ENCODE assay signal across 18 cellular contexts in the genomic region with DNA sequence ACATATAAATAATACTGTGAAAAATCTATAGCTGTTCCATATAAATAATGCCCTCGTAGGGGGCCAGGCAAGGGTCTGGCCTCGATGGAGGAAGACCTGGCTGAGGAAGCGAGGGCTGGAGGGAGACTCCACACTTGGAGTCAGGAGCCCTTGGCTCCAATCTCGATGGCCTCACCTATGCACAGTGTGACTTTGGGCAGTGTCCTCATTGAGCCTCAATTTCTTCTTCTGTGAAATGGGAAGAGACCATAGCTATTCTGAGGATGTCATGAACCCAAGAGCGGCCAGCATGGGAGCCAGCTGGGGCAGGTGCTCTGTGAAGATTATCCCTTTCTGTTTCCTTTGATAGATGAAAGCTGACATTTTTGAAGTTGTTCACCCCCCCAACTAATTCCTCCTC. TPM values are rescaled to one million over a fixed set of nuclear protein-coding genes. Genes with fewer than 3 reads are reported as not detected.
DNase-seq lines count a peak whose midpoint lies in the region; ATAC-seq, FAIRE-seq and TF ChIP-seq lines count a peak whose summit lies in the region.
"Had no signal": no experiment of that assay in that cellular context is flagged by ENCODE, and none has a peak within 500 bp of the region (broad histone marks: within the 10 kb centered on the region; RNA-seq: fewer than 3 reads in every experiment).

No MANE protein-coding gene starts in this region.

- no peak for DNase-seq in K562 (ENCODE audit: extremely low read depth in 1 of 4, low spot score in 3 of 4)
- peak; percentile 46 for DNase-seq in sigmoid colon
- DNase-seq in upper lobe of right lung, result peak; percentile 5
- DNase-seq in NCI-H2227 treated with DMSO at 0.1 percent for 48 hours (lab: John Stamatoyannopoulos, UW), result no peak
- DNase-seq: C1 segment of cervical spinal cord; Caco-2; CD4-positive, CD25-positive, alpha-beta regulatory T cell; CD8-positive, alpha-beta T cell; DMS153; DND-41; H9 had no signal

- H3K4me3 ChIP-seq in K562 (no peak overlapping the region), sigmoid colon (no peak overlapping the region), upper lobe of right lung (no peak overlapping the region)
- H3K4me3 ChIP-seq: GM12878, GM23338 had no signal

- H3K36me3 ChIP-seq in KOPT-K1 (ENCODE audit: insufficient read depth, low read length), result no peaks in the 10 kb centered on the region; the same call in 1 of the 2 replicates
- H3K36me3 ChIP-seq in K562 (ENCODE audit: control insufficient read depth, insufficient read depth, low read length), result no peaks in the 10 kb centered on the region
- peaks cover 0 to 26% (median 5%) of the 10 kb centered on the region in 4 donors for H3K36me3 ChIP-seq in sigmoid colon
- no peaks in the 10 kb centered on the region for H3K36me3 ChIP-seq in upper lobe of right lung

- no peak overlapping the region for H3K4me2 ChIP-seq in K562 (ENCODE audit: insufficient read depth, low read length)
- H3K4me2 ChIP-seq: GM23338 had no signal

- ATAC-seq in K562, result no peak
- ATAC-seq in upper lobe of right lung, result no peak
- no peak for ATAC-seq in GM21717 (IDR thresholded peaks at IDR 0.05; ENCODE audit: unreplicated experiment)
- ATAC-seq: CD8-positive, alpha-beta T cell; GM12878; HCT116 had no signal

- WGBS in K562 (ENCODE audit: insufficient coverage, low coverage, missing lambda C conversion rate), result 9% methylated on average over 5 of the region's 5 CpGs
- 94 to 95% methylated on average over 5 of the region's 5 CpGs for WGBS in sigmoid colon, 2 donors

- no peaks in the 10 kb centered on the region for H3K79me2 ChIP-seq in K562 (ENCODE audit: control insufficient read depth, insufficient read depth, low read length)

- intact Hi-C loops in K562 (cut with micrococcal nuclease) (no loop called here), sigmoid colon (cut with DNase I) (no loop called here), upper lobe of right lung (cut with DNase I) (no loop called here)

- peaks cover 2% of the 10 kb centered on the region for H3K9me1 ChIP-seq in K562 (ENCODE audit: control insufficient read depth, insufficient read depth, low read length)

- peaks cover 23 to 42% of the 10 kb centered on the region in 2 experiments; a peak in 4 of 5 replicates for H3K27me3 ChIP-seq in K562 (ENCODE audit: control insufficient read depth in 2 of 2, insufficient read depth in 2 of 2, low read length in 2 of 2)
- H3K27me3 ChIP-seq in sigmoid colon, result no peaks in the 10 kb centered on the region
- H3K27me3 ChIP-seq in upper lobe of right lung, result no peaks in the 10 kb centered on the region

- in situ Hi-C loops in K562 (cut with MboI), result no loop called here

- TF ChIP-seq RAD21 in K562 (CRISPR knock-in tag; conservative IDR thresholded peaks at IDR 0.05 in 1 of 2, IDR thresholded peaks at IDR 0.05 in 1 of 2), result no peak

- TF ChIP-seq CTCF in K562 (IDR thresholded peaks at IDR 0.05 in 2 of 3, conservative IDR thresholded peaks at IDR 0.05 in 1 of 3; ENCODE audit: insufficient read depth in 2 of 3, low read depth in 1 of 3, low read length in 3 of 3) (no peak), sigmoid colon (IDR thresholded peaks at IDR 0.05) (no peak), upper lobe of right lung (IDR thresholded peaks at IDR 0.05) (no peak)

- CTCF ChIA-PET in K562 (lab: Yijun Ruan, JAX; ENCODE audit: low intra/inter-chr PET ratio), result no interaction called here

- FAIRE-seq in K562 (lab: Jason Lieb, UNC), result no peak
- FAIRE-seq: G401.6, GM12878, GM19239 had no signal

- no peak for TF ChIP-seq EP300 in K562 (IDR thresholded peaks at IDR 0.05; ENCODE audit: low read length)
- no peak for TF ChIP-seq EP300 in sigmoid colon (IDR thresholded peaks at IDR 0.05)

- BruUV-seq in K562 (replicated peaks; lab: Mats Ljungman, UMichigan), result no TSS peak

- no peak overlapping the region for H3K9ac ChIP-seq in K562 (ENCODE audit: insufficient read depth in 1 of 2, low read depth in 2 of 2, low read length in 2 of 2)

- H3K9me3 ChIP-seq in KOPT-K1 (ENCODE audit: insufficient read depth, low read length, poor library complexity, severe bottlenecking) (no peaks in the 10 kb centered on the region), K562 (replicated peaks; ENCODE audit: control insufficient read depth, insufficient read depth, low read depth, low read length) (no peaks in the 10 kb centered on the region), sigmoid colon (no peaks in the 10 kb centered on the region), upper lobe of right lung (no peaks in the 10 kb centered on the region)
- H3K9me3 ChIP-seq: Caco-2 had no signal

- H3K4me1 ChIP-seq in K562 (replicated peaks in 1 of 2; ENCODE audit: control insufficient read depth in 2 of 2, insufficient read depth in 2 of 2, low read length in 2 of 2) (no peaks in the 10 kb centered on the region; a peak in 1 of 5 replicates), sigmoid colon (peaks cover 0 to 56% (median 44%) of the 10 kb centered on the region in 4 donors), upper lobe of right lung (no peaks in the 10 kb centered on the region)
- H3K4me1 ChIP-seq: Caco-2 had no signal

- peak overlapping the region; percentile 94 for H3K27ac ChIP-seq in KOPT-K1 (ENCODE audit: low read depth, low read length, poor library complexity, severe bottlenecking)
- no peak overlapping the region for H3K27ac ChIP-seq in K562 (ENCODE audit: extremely low read depth, low read depth, low read length)
- peak overlapping the region in 2 of 4 donors; percentile 87 to 95 for H3K27ac ChIP-seq in sigmoid colon
- no peak overlapping the region for H3K27ac ChIP-seq in upper lobe of right lung

- no peak overlapping the region for H2AFZ ChIP-seq in K562 (ENCODE audit: low read depth, low read length)
- H2AFZ ChIP-seq: GM23338 had no signal

- peaks cover 9% of the 10 kb centered on the region; the same call in 1 of the 2 replicates for H4K20me1 ChIP-seq in K562 (replicated peaks; ENCODE audit: control insufficient read depth, insufficient read depth, low read length)

- no peak for TF ChIP-seq POLR2A in K562 (conservative IDR thresholded peaks at IDR 0.05)
- TF ChIP-seq POLR2A in sigmoid colon (IDR thresholded peaks at IDR 0.05), result no peak

- POLR2A ChIA-PET in K562 (lab: Yijun Ruan, JAX), result interaction anchor here (0.7 kb wide), 1 partner anchor 9 kb away, joined by 3 read pairs; no protein-coding TSS in a partner anchor

TF ChIP-seq in K562, 482 proteins besides CTCF, POLR2A, EP300 and RAD21:
- TF ChIP-seq NELFE (IDR thresholded peaks at IDR 0.05; ENCODE audit: insufficient read depth, insufficient read length), result no peak
- no peak for TF ChIP-seq SP2 (IDR thresholded peaks at IDR 0.05; ENCODE audit: extremely low read depth, low read depth, low read length, poor library complexity, severe bottlenecking)
- TF ChIP-seq ESRRA (IDR thresholded peaks at IDR 0.05; ENCODE audit: borderline replicate concordance, low read depth), result peak; percentile 93
- TF ChIP-seq, protein P1, sequence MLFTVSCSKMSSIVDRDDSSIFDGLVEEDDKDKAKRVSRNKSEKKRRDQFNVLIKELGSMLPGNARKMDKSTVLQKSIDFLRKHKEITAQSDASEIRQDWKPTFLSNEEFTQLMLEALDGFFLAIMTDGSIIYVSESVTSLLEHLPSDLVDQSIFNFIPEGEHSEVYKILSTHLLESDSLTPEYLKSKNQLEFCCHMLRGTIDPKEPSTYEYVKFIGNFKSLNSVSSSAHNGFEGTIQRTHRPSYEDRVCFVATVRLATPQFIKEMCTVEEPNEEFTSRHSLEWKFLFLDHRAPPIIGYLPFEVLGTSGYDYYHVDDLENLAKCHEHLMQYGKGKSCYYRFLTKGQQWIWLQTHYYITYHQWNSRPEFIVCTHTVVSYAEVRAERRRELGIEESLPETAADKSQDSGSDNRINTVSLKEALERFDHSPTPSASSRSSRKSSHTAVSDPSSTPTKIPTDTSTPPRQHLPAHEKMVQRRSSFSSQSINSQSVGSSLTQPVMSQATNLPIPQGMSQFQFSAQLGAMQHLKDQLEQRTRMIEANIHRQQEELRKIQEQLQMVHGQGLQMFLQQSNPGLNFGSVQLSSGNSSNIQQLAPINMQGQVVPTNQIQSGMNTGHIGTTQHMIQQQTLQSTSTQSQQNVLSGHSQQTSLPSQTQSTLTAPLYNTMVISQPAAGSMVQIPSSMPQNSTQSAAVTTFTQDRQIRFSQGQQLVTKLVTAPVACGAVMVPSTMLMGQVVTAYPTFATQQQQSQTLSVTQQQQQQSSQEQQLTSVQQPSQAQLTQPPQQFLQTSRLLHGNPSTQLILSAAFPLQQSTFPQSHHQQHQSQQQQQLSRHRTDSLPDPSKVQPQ (CRISPR knock-in tag; IDR thresholded peaks at IDR 0.05; ENCODE audit: borderline replicate concordance), result no peak
- no peak for TF ChIP-seq HDAC8 (tag; IDR thresholded peaks at IDR 0.05)
- TF ChIP-seq RBM25 (IDR thresholded peaks at IDR 0.05; ENCODE audit: low read depth, low read length, severe bottlenecking), result peak; percentile 37
TF ChIP-seq in K562: peak in this region for 2.

RNA-seq across cellular contexts. Expression of a gene that starts 24.8 kb away (rescaled TPM):
- not detected in 2 replicates for total RNA-seq in K562 (2011; cell fraction: chromatin; rRNA removed; ENCODE audit: low replicate concordance)
- total RNA-seq in K562 (2011; cell fraction: nucleolus; rRNA removed), result not detected in 2 replicates
- total RNA-seq in K562 (2011; cell fraction: nucleoplasm; rRNA removed), result not detected in 2 replicates
- total RNA-seq in K562 (2014; rRNA removed) (not detected in 2 replicates), K562 (2014; rRNA removed; fragmentation: Illumina TruSeq; extraction: Trizol) (not detected in 2 replicates), K562 (2015; rRNA removed; fragmentation: Illumina TruSeq; extraction: Trizol) (not detected in 2 replicates), K562 (2021) (not detected in 2 replicates), sigmoid colon (100 to 1,000 TPM in 1 of 4 donors, 10 to 100 TPM in 3; 50.5 to 112 (median 78.8) TPM), upper lobe of right lung (19.4 TPM)
- polyA plus RNA-seq in K562 (2011; rRNA removed) (not detected in 2 replicates), K562 (2014; fragmentation: Illumina TruSeq; extraction: Trizol) (not detected in 2 replicates), K562 (2014; fragmentation: Nextera tagmentation; extraction: Ambion mirVana) (not detected), K562 (2014; rRNA removed) (not detected in 2 replicates), sigmoid colon (10 to 100 TPM in 1 of 3 donors, 1 to 10 TPM in 1, under 1 TPM in 1; 0.69 to 14.7 (median 9.6) TPM)
- polyA plus RNA-seq in K562 (2011; cell fraction: cytosol; rRNA removed), result 0.01 TPM in 1 of 2 replicates, not detected in the other
- not detected in 2 replicates for polyA plus RNA-seq in K562 (2011; cell fraction: nucleus; rRNA removed)
- polyA plus RNA-seq in K562 (2012), result 0.03 TPM in 1 of 2 replicates, not detected in the other
- polyA minus RNA-seq in K562 (2011; rRNA and poly(A)+ RNA removed), result not detected in 2 replicates
- polyA minus RNA-seq in K562 (2011; cell fraction: cytosol; rRNA and poly(A)+ RNA removed), result not detected in 2 replicates
- not detected in 2 replicates for polyA minus RNA-seq in K562 (2011; cell fraction: nucleus; rRNA and poly(A)+ RNA removed)
- total RNA-seq: Caco-2; CD4-positive, CD25-positive, alpha-beta regulatory T cell; CD8-positive, alpha-beta T cell had no signal
- polyA plus RNA-seq: CD4-positive, CD25-positive, alpha-beta regulatory T cell had no signal

Comparison
In these comparisons a context has a peak if more than half of its experiments do, and no peak if none do; other contexts are left out.
1. DNase-seq: peak in sigmoid colon (single experiment) and upper lobe of right lung (single experiment); none in K562 (0 of 4) and NCI-H2227 treated with DMSO at 0.1 percent for 48 hours (single experiment).
2. RNA of a gene that starts 24.8 kb away (total RNA-seq): 50.5 to 112 TPM in sigmoid colon and 19.4 TPM in upper lobe of right lung (single experiment); not detected in K562; every median in the first group is over 10 times any median in the second.